8 cellular contexts compared by ENCODE assay signal in the genomic region with DNA sequence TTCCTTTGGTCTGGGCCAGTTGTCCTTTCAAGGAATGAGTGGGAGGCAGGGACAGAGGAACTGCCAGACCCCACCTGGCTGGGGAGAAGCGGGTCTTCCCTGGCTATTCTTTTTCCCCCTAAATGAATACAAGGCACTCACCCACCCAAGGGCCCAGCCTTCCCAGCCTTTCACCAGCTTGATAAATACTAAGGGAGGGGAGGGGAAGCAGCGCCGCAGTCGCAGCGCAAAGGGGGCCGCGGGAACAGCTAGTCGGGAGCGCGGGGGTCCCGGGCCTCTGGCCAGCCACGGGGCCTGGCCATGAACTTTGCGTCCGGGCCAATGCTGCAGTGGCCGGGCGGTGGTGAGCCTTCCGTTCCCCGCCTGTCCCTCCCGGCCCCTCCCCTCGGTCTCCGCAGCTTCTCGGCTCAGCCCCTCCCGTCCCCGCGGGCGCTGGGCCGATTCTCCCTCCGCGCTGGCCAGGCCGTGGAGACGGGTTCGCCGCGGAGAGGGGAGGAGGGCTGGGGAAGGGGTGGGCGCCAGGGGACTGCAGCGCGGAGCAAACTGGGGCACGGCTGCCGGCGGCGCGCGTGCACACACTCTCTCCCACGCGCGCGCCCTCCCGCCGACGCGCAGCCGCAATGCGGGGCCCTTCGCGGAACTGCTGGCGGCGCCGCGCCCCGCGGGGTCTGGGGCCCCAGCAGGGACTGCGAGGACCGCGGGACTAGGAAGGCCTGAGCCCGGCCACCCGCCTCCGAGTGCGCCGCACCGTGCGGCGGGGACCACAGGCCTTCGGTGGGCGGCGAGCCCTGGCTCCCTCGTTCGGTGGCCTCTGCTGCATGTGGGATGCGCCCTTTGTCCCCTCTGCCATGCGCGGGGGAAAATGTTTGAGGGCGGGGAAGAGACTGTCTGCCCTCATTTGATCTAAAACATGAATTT.
DNase-seq lines count a peak whose midpoint lies in the region; ATAC-seq and TF ChIP-seq lines count a peak whose summit lies in the region.

No MANE protein-coding gene starts in this region.

- H3K27ac Mint-ChIP-seq in central memory CD8-positive, alpha-beta T cell (ENCODE audit: low read depth), result no peak overlapping the region

- H3K4me3 Mint-ChIP-seq in central memory CD8-positive, alpha-beta T cell, result peak overlapping the region; percentile 65

- H3K36me3 Mint-ChIP-seq in central memory CD8-positive, alpha-beta T cell (ENCODE audit: insufficient read depth), result no peaks in the 10 kb centered on the region

- H3K27ac ChIP-seq in KMS-11, result no peak overlapping the region

- TF ChIP-seq CTCF in KMS-11 (conservative IDR thresholded peaks at IDR 0.05; ENCODE audit: low read depth, low read length) (no peak), WI38 (IDR thresholded peaks at IDR 0.05; ENCODE audit: low read depth, low read length) (no peak), kidney epithelial cell (IDR thresholded peaks at IDR 0.05; ENCODE audit: insufficient read depth, low read length, poor library complexity, severe bottlenecking) (no peak)

- no peaks in the 10 kb centered on the region for H3K9me3 Mint-ChIP-seq in central memory CD8-positive, alpha-beta T cell

- peak overlapping the region; percentile 81 for H3K4me3 ChIP-seq in KMS-11 (IDR thresholded peaks at IDR 0.05; ENCODE audit: insufficient read depth, low read depth, low read length)
- peak overlapping the region; percentile 50 for H3K4me3 ChIP-seq in WI38 (ENCODE audit: low read depth, low read length)
- H3K4me3 ChIP-seq in kidney epithelial cell (ENCODE audit: low read depth, low read length), result peak overlapping the region; percentile 62

- no peaks in the 10 kb centered on the region for H3K4me1 Mint-ChIP-seq in central memory CD8-positive, alpha-beta T cell

- no peaks in the 10 kb centered on the region for H3K4me1 ChIP-seq in KMS-11 (ENCODE audit: low read depth, poor library complexity, severe bottlenecking)

- DNase-seq in CD1c-positive myeloid dendritic cell (ENCODE audit: extremely low spot score) (peak; percentile 78), kidney epithelial cell (ENCODE audit: low read depth) (no peak), GM19240 (ENCODE audit: insufficient read length, low spot score) (no peak)
- no peak for DNase-seq in central memory CD8-positive, alpha-beta T cell (ENCODE audit: low spot score in 2 of 2)
- peak; percentile 22 to 24 for DNase-seq in stimulated activated CD4-positive, alpha-beta T cell treated with anti-CD3 and anti-CD28 coated beads, Interleukin-12 subunit alpha, Interleukin-12 subunit beta, amount 100 ng/mL, for 24 hours (ENCODE audit: low read depth in 2 of 2)

- H4K20me1 ChIP-seq in KMS-11 (ENCODE audit: insufficient read depth), result no peaks in the 10 kb centered on the region

- peak overlapping the region; percentile 68 for H3K4me2 ChIP-seq in KMS-11

- H3K36me3 ChIP-seq in KMS-11 (ENCODE audit: insufficient read depth), result no peaks in the 10 kb centered on the region
- no peaks in the 10 kb centered on the region for H3K36me3 ChIP-seq in kidney epithelial cell (ENCODE audit: control insufficient read depth, insufficient read depth, low read length)

- peak; percentile 28 for ATAC-seq in central memory CD8-positive, alpha-beta T cell (replicated peaks; ENCODE audit: extremely low read depth, poor library complexity, severe bottlenecking)
- no peak for ATAC-seq in GM18519 (IDR thresholded peaks at IDR 0.05; ENCODE audit: low FRiP score, unreplicated experiment)

- H3K79me2 ChIP-seq in KMS-11 (ENCODE audit: insufficient read depth, low read depth), result no peaks in the 10 kb centered on the region

- peak overlapping the region; percentile 81 for H2AFZ ChIP-seq in KMS-11 (ENCODE audit: low read depth)

- H3K27me3 Mint-ChIP-seq in central memory CD8-positive, alpha-beta T cell, result peaks cover 16% of the 10 kb centered on the region

- H3K27me3 ChIP-seq in KMS-11 (ENCODE audit: insufficient read depth, low read depth) (peaks cover 25% of the 10 kb centered on the region; the same call in 1 of the 2 replicates), kidney epithelial cell (ENCODE audit: control insufficient read depth, insufficient read depth, low read length) (peaks cover 14% of the 10 kb centered on the region)

- peak overlapping the region; percentile 47; the same call in 1 of the 2 replicates for H3K9ac ChIP-seq in KMS-11

Comparison
In these comparisons a context has a peak if more than half of its experiments do, and no peak if none do; other contexts are left out.
1. DNase-seq: peak in CD1c-positive myeloid dendritic cell (single experiment) and stimulated activated CD4-positive, alpha-beta T cell treated with anti-CD3 and anti-CD28 coated beads, Interleukin-12 subunit alpha, Interleukin-12 subunit beta, amount 100 ng/mL, for 24 hours (2 of 2); none in central memory CD8-positive, alpha-beta T cell (0 of 2), kidney epithelial cell (single experiment) and GM19240 (single experiment).
2. Peak in every context shown above with its lines, with median percentiles within 50 percentile points of each other: H3K4me3 ChIP-seq.